In genomic region chr20:39110819-39111136, GRCh38 we compare ENCODE assay signal across 17 cellular contexts.
DNase-seq lines count a peak whose midpoint lies in the region; ATAC-seq, FAIRE-seq and TF ChIP-seq lines count a peak whose summit lies in the region.
"Had no signal": no experiment of that assay in that cellular context is flagged by ENCODE, and none has a peak within 500 bp of the region (broad histone marks: within the 10 kb centered on the region; RNA-seq: fewer than 3 reads in every experiment).

No MANE protein-coding gene starts in this region.

- CTCF ChIA-PET in GM12878 (lab: Yijun Ruan, JAX) = interaction anchor here (1.1 to 2.0 kb wide), 2 partner anchors 18 to 763 kb away, joined by 4 to 6 read pairs; no protein-coding TSS in a partner anchor

- RAD21 ChIA-PET in GM12878 (lab: Charles Lee; ENCODE audit: unreplicated experiment) = no interaction called here

- H3K4me1 ChIP-seq in GM12878 (ENCODE audit: control insufficient read depth, insufficient read depth, low read length) = peaks cover 5% of the 10 kb centered on the region; the same call in 1 of the 2 replicates
- H3K4me1 ChIP-seq in parathyroid adenoma = peaks cover 28% of the 10 kb centered on the region

- no peak for TF ChIP-seq EP300 in GM12878 (IDR thresholded peaks at IDR 0.05; ENCODE audit: borderline replicate concordance in 1 of 2, control insufficient read depth in 1 of 2, low read depth in 2 of 2, low read length in 2 of 2)

- intact Hi-C loops in GM12878 (cut with micrococcal nuclease; ENCODE audit: unreplicated experiment) = loop anchor here (5.0 kb wide), 2 partner anchors 282 to 762 kb away; no protein-coding TSS in a partner anchor
- intact Hi-C loops in left colon (cut with DNase I, micrococcal nuclease) = no loop called here

- H3K27me3 ChIP-seq in GM12878 (replicated peaks in 1 of 2; ENCODE audit: control insufficient read depth in 2 of 2, insufficient read depth in 2 of 2, low read length in 1 of 2) (peaks cover 0 to 2% of the 10 kb centered on the region in 2 experiments; a peak in 1 of 4 replicates), parathyroid adenoma (ENCODE audit: control insufficient read depth, insufficient read depth, low read length) (no peaks in the 10 kb centered on the region)

- H3K79me2 ChIP-seq in GM12878 (ENCODE audit: control insufficient read depth, insufficient read depth, low read length) = no peaks in the 10 kb centered on the region
- no peaks in the 10 kb centered on the region for H3K79me2 ChIP-seq in parathyroid adenoma

- TF ChIP-seq POLR2A in GM12892 (IDR thresholded peaks at IDR 0.05; ENCODE audit: low read depth, low read length) (no peak), GM12878 (IDR thresholded peaks at IDR 0.05; ENCODE audit: low read depth, low read length) (no peak)

- H3K4me2 ChIP-seq in GM12878 (ENCODE audit: control insufficient read depth, insufficient read depth) (no peak overlapping the region), parathyroid adenoma (ENCODE audit: low read length) (no peak overlapping the region)

- ATAC-seq in HG02798 (IDR thresholded peaks at IDR 0.05; ENCODE audit: poor library complexity, unreplicated experiment) = peak; percentile 33
- ATAC-seq in GM12878 = peak; percentile 53
- no peak for ATAC-seq in left colon
- ATAC-seq: CD8-positive, alpha-beta T cell had no signal

- H3K9ac ChIP-seq in GM12878 (ENCODE audit: control insufficient read depth, insufficient read depth, low read length) (no peak overlapping the region), parathyroid adenoma (no peak overlapping the region)

- SMC1A ChIA-PET in GM12878 (lab: Charles Lee; ENCODE audit: uncharacterized antibody, unreplicated experiment) = no interaction called here

- no TSS peak for BruUV-seq in GM12878 (replicated peaks; lab: Mats Ljungman, UMichigan)

- no peak overlapping the region for H3K27ac ChIP-seq in GM12878 (ENCODE audit: control insufficient read depth, insufficient read depth)
- H3K27ac ChIP-seq in parathyroid adenoma = peak overlapping the region; percentile 39

- POLR2A ChIA-PET in GM12878 (lab: Charles Lee) = no interaction called here

- no peaks in the 10 kb centered on the region for H3K36me3 ChIP-seq in GM12878 (ENCODE audit: control insufficient read depth in 2 of 2, insufficient read depth in 2 of 2, low read length in 1 of 2)
- H3K36me3 ChIP-seq in parathyroid adenoma (ENCODE audit: control insufficient read depth, insufficient read depth, low read length) = no peaks in the 10 kb centered on the region

- no peaks in the 10 kb centered on the region for H4K20me1 ChIP-seq in GM12878 (ENCODE audit: control insufficient read depth, insufficient read depth)

- TF ChIP-seq CTCF in GM12878 (IDR thresholded peaks at IDR 0.05 in 2 of 3, conservative IDR thresholded peaks at IDR 0.05 in 1 of 3; ENCODE audit: control insufficient read depth in 2 of 3, extremely low read depth in 1 of 3, insufficient read depth in 1 of 3, low read depth in 3 of 3, low read length in 3 of 3) (no peak), parathyroid adenoma (IDR thresholded peaks at IDR 0.05) (no peak)

- FAIRE-seq in GM12892 (lab: Jason Lieb, UNC) (peak; percentile 21), GM12878 (lab: Jason Lieb, UNC) (no peak)
- FAIRE-seq: A204.1, D721Med, G401.6, GM18507 had no signal

- H3K9me3 ChIP-seq in GM12878 (replicated peaks; ENCODE audit: control insufficient read depth, insufficient read depth, low read length) (no peaks in the 10 kb centered on the region), parathyroid adenoma (ENCODE audit: control insufficient read depth, low read length) (no peaks in the 10 kb centered on the region)

- TF ChIP-seq RAD21 in GM12878 (IDR thresholded peaks at IDR 0.05; ENCODE audit: insufficient read depth, low read depth, low read length) = no peak

- in situ Hi-C loops in GM12878 (cut with MboI) = no loop called here

- DNase-seq in GM12892 (ENCODE audit: insufficient read length) (no peak), GM12878 (ENCODE audit: low read depth, low spot score) (no peak), left colon (no peak), A172 (ENCODE audit: low spot score) (no peak)
- DNase-seq in activated CD4-positive, alpha-beta T cell treated with anti-CD3 and anti-CD28 coated beads, Interleukin-2, amount 50 U/mL, for 1 hour = no peak
- DNase-seq: CD8-positive, alpha-beta T cell; DMS79 treated with DMSO at 0.1 percent for 48 hours; EL; GOT3; HCEC 1CT; KG1 had no signal

- H2AFZ ChIP-seq in GM12878 (ENCODE audit: control insufficient read depth, low read depth, low read length) = no peak overlapping the region
- H2AFZ ChIP-seq in parathyroid adenoma = peak overlapping the region; percentile 79

- H3K4me3 ChIP-seq in GM12878 (no peak overlapping the region), parathyroid adenoma (ENCODE audit: low read depth, low read length) (no peak overlapping the region)

TF ChIP-seq in GM12878, 131 proteins besides CTCF, POLR2A, EP300 and RAD21:
- TF ChIP-seq ETV6 (conservative IDR thresholded peaks at IDR 0.05 in 1 of 2, IDR thresholded peaks at IDR 0.05 in 1 of 2; ENCODE audit: borderline replicate concordance in 1 of 2, low read depth in 1 of 2) (no peak), PRDM15 (CRISPR knock-in tag; IDR thresholded peaks at IDR 0.05) (no peak), CHD1 (IDR thresholded peaks at IDR 0.05; ENCODE audit: low read depth, low read length) (no peak), ZSCAN29 (IDR thresholded peaks at IDR 0.05) (no peak), ZNF622 (IDR thresholded peaks at IDR 0.05) (no peak), IKZF2 (IDR thresholded peaks at IDR 0.05) (no peak), TBL1XR1 (IDR thresholded peaks at IDR 0.05; ENCODE audit: low read depth, low read length) (no peak), EGR1 (IDR thresholded peaks at IDR 0.05; ENCODE audit: borderline replicate concordance in 1 of 2, low read depth in 2 of 2, low read length in 2 of 2) (no peak), POLR2AphosphoS5 (IDR thresholded peaks at IDR 0.05; ENCODE audit: low read length) (no peak), LARP7 (IDR thresholded peaks at IDR 0.05) (no peak), SIX5 (IDR thresholded peaks at IDR 0.05; ENCODE audit: low read depth, low read length, severe bottlenecking) (no peak), IKZF1 (conservative IDR thresholded peaks at IDR 0.05) (no peak)
TF ChIP-seq in GM12878: peak in this region for 0.
